ENCODE assay signal across 1 cellular context in the genomic region with DNA sequence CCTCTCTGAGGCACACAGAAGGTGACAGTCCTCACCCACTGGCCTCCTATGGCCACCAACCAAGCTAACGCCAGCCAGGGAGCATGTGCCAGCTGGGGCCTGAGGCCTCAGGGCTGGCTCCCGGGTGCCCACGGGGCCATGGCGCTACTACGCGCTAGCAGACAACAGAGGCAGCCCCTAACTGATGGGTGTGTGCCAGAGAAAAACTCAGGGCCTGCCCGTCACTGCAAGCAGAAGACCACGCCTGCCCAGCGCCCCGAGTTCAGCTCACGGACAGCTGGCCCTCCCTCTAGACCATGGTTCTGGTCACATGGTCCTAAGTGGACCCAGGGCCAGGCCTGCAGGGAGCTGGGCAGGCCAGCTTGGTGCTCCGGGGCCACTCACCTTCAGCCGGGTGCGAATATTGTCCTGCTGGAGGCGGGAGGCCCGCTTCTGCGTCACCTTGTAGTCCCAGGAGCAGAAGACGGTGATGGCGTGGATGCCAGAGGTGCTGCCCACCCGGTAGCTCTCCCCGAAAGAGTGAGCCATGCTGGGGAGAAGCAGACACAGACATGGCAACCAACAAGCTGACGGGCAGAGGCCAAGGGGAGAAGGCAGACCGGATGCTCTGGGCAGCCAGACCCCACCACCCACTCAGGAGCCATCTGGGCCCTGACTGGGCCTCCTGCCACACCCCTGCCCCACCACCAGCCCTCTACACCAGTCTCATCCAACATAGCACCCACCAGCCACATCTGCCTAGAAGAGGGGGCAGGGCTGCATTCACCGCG.
TF ChIP-seq lines count a peak whose summit lies in the region.

No MANE protein-coding gene starts in this region.

TF ChIP-seq in IMR-90, 13 proteins besides CTCF, POLR2A, EP300 and RAD21 (continued from another document):
- TF ChIP-seq, protein P1, sequence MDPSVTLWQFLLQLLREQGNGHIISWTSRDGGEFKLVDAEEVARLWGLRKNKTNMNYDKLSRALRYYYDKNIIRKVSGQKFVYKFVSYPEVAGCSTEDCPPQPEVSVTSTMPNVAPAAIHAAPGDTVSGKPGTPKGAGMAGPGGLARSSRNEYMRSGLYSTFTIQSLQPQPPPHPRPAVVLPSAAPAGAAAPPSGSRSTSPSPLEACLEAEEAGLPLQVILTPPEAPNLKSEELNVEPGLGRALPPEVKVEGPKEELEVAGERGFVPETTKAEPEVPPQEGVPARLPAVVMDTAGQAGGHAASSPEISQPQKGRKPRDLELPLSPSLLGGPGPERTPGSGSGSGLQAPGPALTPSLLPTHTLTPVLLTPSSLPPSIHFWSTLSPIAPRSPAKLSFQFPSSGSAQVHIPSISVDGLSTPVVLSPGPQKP (IDR thresholded peaks at IDR 0.05; ENCODE audit: borderline replicate concordance, low read depth, low read length): no peak
- TF ChIP-seq RFX5 (IDR thresholded peaks at IDR 0.05; ENCODE audit: low read depth, low read length) (no peak), MAZ (IDR thresholded peaks at IDR 0.05; ENCODE audit: borderline replicate concordance, low read depth, low read length) (no peak)
- TF ChIP-seq, protein P2, sequence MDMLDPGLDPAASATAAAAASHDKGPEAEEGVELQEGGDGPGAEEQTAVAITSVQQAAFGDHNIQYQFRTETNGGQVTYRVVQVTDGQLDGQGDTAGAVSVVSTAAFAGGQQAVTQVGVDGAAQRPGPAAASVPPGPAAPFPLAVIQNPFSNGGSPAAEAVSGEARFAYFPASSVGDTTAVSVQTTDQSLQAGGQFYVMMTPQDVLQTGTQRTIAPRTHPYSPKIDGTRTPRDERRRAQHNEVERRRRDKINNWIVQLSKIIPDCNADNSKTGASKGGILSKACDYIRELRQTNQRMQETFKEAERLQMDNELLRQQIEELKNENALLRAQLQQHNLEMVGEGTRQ (IDR thresholded peaks at IDR 0.05; ENCODE audit: low read depth, low read length): no peak
